ENCODE assay signal across 19 cellular contexts in genomic region chr6:25392372-25392771, GRCh38.
"Had no signal": no experiment of that assay in that cellular context is flagged by ENCODE, and none has a peak within 500 bp of the region (broad histone marks: within the 10 kb centered on the region; RNA-seq: fewer than 3 reads in every experiment).

No MANE protein-coding gene starts in this region.

- DNase-seq: activated CD4-positive, alpha-beta T cell treated with anti-CD3 and anti-CD28 coated beads, Interleukin-2, amount 10 ng/mL, durations not matched to agents 7 days and 5 days; activated CD8-positive, alpha-beta T cell treated with anti-CD3 and anti-CD28 coated beads, Interleukin-2, amount 10 ng/mL, durations not matched to agents 7 days and 5 days; activated naive CD4-positive, alpha-beta T cell treated with anti-CD3 and anti-CD28 coated beads, Interleukin-2, amount 10 ng/mL, durations not matched to agents 7 days and 5 days; activated T-cell treated with anti-CD3 and anti-CD28 coated beads, Interleukin-2, amount 50 U/mL, for 4 hours; aorta; cerebellar nuclear complex; effector CD8-positive, alpha-beta T cell; gastrocnemius medialis; head of caudate nucleus; kidney glomerular epithelial cell; left ventricle myocardium superior; psoas muscle; right cardiac atrium; stimulated activated naive CD8-positive, alpha-beta T cell treated with anti-CD3 and anti-CD28 coated beads, Interleukin-15, Interleukin-2, amounts not matched to agents 100 U/mL and 50 U/mL, for 24 hours; T1000; transverse colon had no signal

- H3K27me3 ChIP-seq: esophagus muscularis mucosa, gastrocnemius medialis, transverse colon had no signal

- H3K36me3 ChIP-seq: esophagus muscularis mucosa, gastrocnemius medialis, transverse colon had no signal

- H3K4me3 ChIP-seq: esophagus muscularis mucosa, gastrocnemius medialis, psoas muscle, skin epidermis, transverse colon had no signal

- H3K27ac ChIP-seq: esophagus muscularis mucosa, gastrocnemius medialis, psoas muscle, skin epidermis, transverse colon had no signal

- H3K4me1 ChIP-seq: gastrocnemius medialis, psoas muscle, transverse colon had no signal

- H3K9me3 ChIP-seq: esophagus muscularis mucosa, gastrocnemius medialis, psoas muscle, transverse colon had no signal

- ATAC-seq: activated CD4-positive, CD25-positive, alpha-beta regulatory T cell treated with anti-CD3 and anti-CD28 coated beads, Interleukin-2, amount 50 U/mL, for 24 hours; activated CD8-positive, alpha-beta T cell treated with anti-CD3 and anti-CD28 coated beads, Interleukin-2, amount 10 ng/mL, durations not matched to agents 7 days and 5 days; activated T-cell treated with anti-CD3 and anti-CD28 coated beads, Interleukin-2, amount 50 U/mL, for 4 hours; gastrocnemius medialis; left ventricle myocardium superior; psoas muscle; right cardiac atrium; stimulated activated naive CD8-positive, alpha-beta T cell treated with anti-CD3 and anti-CD28 coated beads, Interleukin-15, Interleukin-2, amounts not matched to agents 100 U/mL and 50 U/mL, for 24 hours had no signal
